Comparison of ENCODE assay signal across 19 cellular contexts in genomic region chr7:40978047-40978446, GRCh38.
"Had no signal": no experiment of that assay in that cellular context is flagged by ENCODE, and none has a peak within 500 bp of the region (broad histone marks: within the 10 kb centered on the region; RNA-seq: fewer than 3 reads in every experiment).

No MANE protein-coding gene starts in this region.

- ATAC-seq: activated CD8-positive, alpha-beta T cell treated with anti-CD3 and anti-CD28 coated beads, Interleukin-2, amount 10 ng/mL, durations not matched to agents 7 days and 5 days; activated naive CD8-positive, alpha-beta T cell treated with anti-CD3 and anti-CD28 coated beads, Interleukin-2, amount 50 U/mL, for 24 hours; natural killer cell treated with Interleukin-12 subunit alpha and Interleukin-12 subunit beta and Interleukin-15 and Interleukin-18, amount 100 ng/mL, for 72 hours; stimulated activated naive B cell treated with anti-CD40 and anti-IgM and Interleukin-4, amounts not matched to agents 10 μg/mL and 1 μg/mL and 100 μg/mL, for 72 hours had no signal

- H3K4me3 Mint-ChIP-seq: activated CD4-positive, alpha-beta T cell treated with anti-CD3 and anti-CD28 coated beads, Interleukin-2, amount 10 ng/mL, durations not matched to agents 7 days and 5 days; activated CD8-positive, alpha-beta T cell treated with anti-CD3 and anti-CD28 coated beads, Interleukin-2, amount 10 ng/mL, durations not matched to agents 7 days and 5 days; activated naive CD4-positive, alpha-beta T cell treated with anti-CD3 and anti-CD28 coated beads for 36 hours; activated naive CD8-positive, alpha-beta T cell treated with anti-CD3 and anti-CD28 coated beads, Interleukin-2, amount 50 U/mL, for 24 hours; activated T-cell treated with anti-CD3 and anti-CD28 coated beads, Interleukin-2, amount 50 U/mL, for 24 hours; natural killer cell treated with Interleukin-12 subunit alpha and Interleukin-12 subunit beta and Interleukin-15 and Interleukin-18, amount 100 ng/mL, for 72 hours; stimulated activated naive B cell treated with anti-CD40 and anti-IgM and Interleukin-4, amounts not matched to agents 10 μg/mL and 1 μg/mL and 100 μg/mL, for 72 hours had no signal

- H3K27ac Mint-ChIP-seq: activated CD4-positive, alpha-beta T cell treated with anti-CD3 and anti-CD28 coated beads, Interleukin-2, amount 10 ng/mL, durations not matched to agents 7 days and 5 days; activated CD8-positive, alpha-beta T cell treated with anti-CD3 and anti-CD28 coated beads, Interleukin-2, amount 10 ng/mL, durations not matched to agents 7 days and 5 days; activated naive CD4-positive, alpha-beta T cell treated with anti-CD3 and anti-CD28 coated beads for 36 hours; activated naive CD8-positive, alpha-beta T cell treated with anti-CD3 and anti-CD28 coated beads, Interleukin-2, amount 50 U/mL, for 24 hours; activated T-cell treated with anti-CD3 and anti-CD28 coated beads, Interleukin-2, amount 50 U/mL, for 24 hours; activated T-helper 2 cell treated with anti-CD3 and anti-CD28 coated beads, Interferon-gamma antibody, Interleukin-2, Interleukin-4, amounts not matched to agents 10 μg/mL and 5 μg/mL and 100 μg/mL, durations not matched to agents 14 hours and 24 hours and 36 hours; natural killer cell treated with Interleukin-12 subunit alpha and Interleukin-12 subunit beta and Interleukin-15 and Interleukin-18, amount 100 ng/mL, for 72 hours; stimulated activated naive B cell treated with anti-CD40 and anti-IgM and Interleukin-4, amounts not matched to agents 10 μg/mL and 1 μg/mL and 100 μg/mL, for 72 hours had no signal

- H3K36me3 Mint-ChIP-seq: natural killer cell treated with Interleukin-12 subunit alpha and Interleukin-12 subunit beta and Interleukin-15 and Interleukin-18, amount 100 ng/mL, for 72 hours; stimulated activated naive B cell treated with anti-CD40 and anti-IgM and Interleukin-4, amounts not matched to agents 10 μg/mL and 1 μg/mL and 100 μg/mL, for 72 hours had no signal

- H3K27me3 Mint-ChIP-seq: activated CD4-positive, alpha-beta T cell treated with anti-CD3 and anti-CD28 coated beads, Interleukin-2, amount 10 ng/mL, durations not matched to agents 7 days and 5 days; activated naive CD8-positive, alpha-beta T cell treated with anti-CD3 and anti-CD28 coated beads, Interleukin-2, amount 50 U/mL, for 24 hours; activated T-cell treated with anti-CD3 and anti-CD28 coated beads, Interleukin-2, amount 50 U/mL, for 24 hours; natural killer cell treated with Interleukin-12 subunit alpha and Interleukin-12 subunit beta and Interleukin-15 and Interleukin-18, amount 100 ng/mL, for 72 hours; stimulated activated naive B cell treated with anti-CD40 and anti-IgM and Interleukin-4, amounts not matched to agents 10 μg/mL and 1 μg/mL and 100 μg/mL, for 72 hours had no signal

- DNase-seq: activated CD4-positive, alpha-beta T cell treated with anti-CD3 and anti-CD28 coated beads, Interleukin-2, amount 10 ng/mL, durations not matched to agents 7 days and 5 days; activated CD8-positive, alpha-beta T cell treated with anti-CD3 and anti-CD28 coated beads, Interleukin-2, amount 10 ng/mL, durations not matched to agents 7 days and 5 days; activated naive CD4-positive, alpha-beta T cell treated with anti-CD3 and anti-CD28 coated beads for 36 hours; activated naive CD8-positive, alpha-beta T cell treated with anti-CD3 and anti-CD28 coated beads, Interleukin-2, amount 50 U/mL, for 24 hours; activated T-cell treated with anti-CD3 and anti-CD28 coated beads, Interleukin-2, amount 50 U/mL, for 24 hours; anterior cingulate cortex; cortex of kidney; effector CD4-positive, alpha-beta T cell; esophagus squamous epithelium; mesendoderm; occipital lobe; posterior cingulate gyrus; sigmoid colon; stimulated activated CD4-positive, alpha-beta T cell treated with anti-CD3 and anti-CD28 coated beads, Interleukin-4, amount 100 ng/mL, for 24 hours; stimulated activated naive B cell treated with anti-CD40 and anti-IgM and Interleukin-4, amounts not matched to agents 10 μg/mL and 1 μg/mL and 100 μg/mL, for 72 hours; T-helper 1 cell; T1000 had no signal

- H3K4me1 Mint-ChIP-seq: activated CD4-positive, alpha-beta T cell treated with anti-CD3 and anti-CD28 coated beads, Interleukin-2, amount 10 ng/mL, durations not matched to agents 7 days and 5 days; activated naive CD8-positive, alpha-beta T cell treated with anti-CD3 and anti-CD28 coated beads, Interleukin-2, amount 50 U/mL, for 24 hours; stimulated activated naive B cell treated with anti-CD40 and anti-IgM and Interleukin-4, amounts not matched to agents 10 μg/mL and 1 μg/mL and 100 μg/mL, for 72 hours had no signal

- H3K9me3 Mint-ChIP-seq: activated CD4-positive, alpha-beta T cell treated with anti-CD3 and anti-CD28 coated beads, Interleukin-2, amount 10 ng/mL, durations not matched to agents 7 days and 5 days; activated naive CD8-positive, alpha-beta T cell treated with anti-CD3 and anti-CD28 coated beads, Interleukin-2, amount 50 U/mL, for 24 hours; activated T-helper 2 cell treated with anti-CD3 and anti-CD28 coated beads, Interferon-gamma antibody, Interleukin-2, Interleukin-4, amounts not matched to agents 10 μg/mL and 5 μg/mL and 100 μg/mL, durations not matched to agents 14 hours and 24 hours and 36 hours had no signal
